ENCODE assay signal across 20 cellular contexts in the genomic region with DNA sequence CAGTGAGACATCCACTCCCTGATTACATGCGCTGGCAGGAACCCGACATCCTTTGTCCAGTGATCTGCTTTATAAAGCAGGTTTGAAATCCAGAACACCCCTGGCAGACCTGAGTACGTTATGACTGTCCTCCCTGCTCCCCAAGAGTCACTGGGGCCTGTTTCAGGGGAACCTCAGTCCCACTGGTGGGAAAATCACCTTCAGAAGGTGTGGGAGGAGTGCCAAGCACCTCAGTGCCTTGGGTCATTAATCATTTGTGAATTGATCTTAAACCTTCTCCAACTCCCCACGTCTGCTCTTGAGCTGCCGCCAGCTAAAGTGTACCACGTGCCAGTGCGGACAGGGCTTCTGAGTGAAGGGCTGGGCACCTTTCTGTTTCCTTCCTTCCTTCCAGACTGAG. TPM values are rescaled to one million over a fixed set of nuclear protein-coding genes. Genes with fewer than 3 reads are reported as not detected.
DNase-seq lines count a peak whose midpoint lies in the region; ATAC-seq and TF ChIP-seq lines count a peak whose summit lies in the region.
"Had no signal": no experiment of that assay in that cellular context is flagged by ENCODE, and none has a peak within 500 bp of the region (broad histone marks: within the 10 kb centered on the region; RNA-seq: fewer than 3 reads in every experiment).

No MANE protein-coding gene starts in this region.

- no peak overlapping the region for H2BK12ac ChIP-seq in H9 (ENCODE audit: insufficient read length, low read depth, low read length)

- H3K79me2 ChIP-seq in H9 (ENCODE audit: insufficient read depth, low read length): no peaks in the 10 kb centered on the region

- TF ChIP-seq EP300 in sigmoid colon (IDR thresholded peaks at IDR 0.05): no peak

- POLR2A ChIA-PET in activated naive CD8-positive, alpha-beta T cell treated with anti-CD3 and anti-CD28 coated beads, Interleukin-2, amount 10 ng/mL, durations not matched to agents 7 days and 5 days (lab: Charles Lee): no interaction called here

- DNase-seq in activated naive CD8-positive, alpha-beta T cell treated with anti-CD3 and anti-CD28 coated beads, Interleukin-2, amount 10 ng/mL, durations not matched to agents 7 days and 5 days: peak; percentile 10
- no peak for DNase-seq in activated naive CD8-positive, alpha-beta T cell treated with anti-CD3 and anti-CD28 coated beads for 36 hours
- DNase-seq in H9 (peak; percentile 10), sigmoid colon (peak; percentile 43), occipital lobe (lab: John Stamatoyannopoulos, UW) (no peak), H4 (ENCODE audit: low spot score) (no peak)
- DNase-seq: DMS153, EL, IMR-90, Karpas-422, MG63, NCI-H1092, NCI-H2081 treated with DMSO at 0.1 percent for 48 hours, NCI-H446 had no signal

- no peak overlapping the region for H2BK5ac ChIP-seq in H9 (ENCODE audit: insufficient read length, low read length)

- no peak for TF ChIP-seq POLR2A in sigmoid colon (IDR thresholded peaks at IDR 0.05)

- H3K4me2 ChIP-seq in H9 (ENCODE audit: insufficient read depth, insufficient read length, low read length): no peak overlapping the region
- H3K4me2 ChIP-seq: PC-9 had no signal

- H4K91ac ChIP-seq in H9 (ENCODE audit: insufficient read length, low read depth, low read length): no peak overlapping the region

- H3K4me1 ChIP-seq in H9 (ENCODE audit: insufficient read depth, low read length) (no peaks in the 10 kb centered on the region), sigmoid colon (no peaks in the 10 kb centered on the region)

- no peak overlapping the region for H3K4ac ChIP-seq in H9 (ENCODE audit: low read depth, low read length)

- no CpG with 5 or more reads among the region's 7 CpGs for WGBS in H9 (ENCODE audit: extremely low coverage, insufficient read length, low lambda C conversion rate)
- 86 to 88% methylated on average over 7 of the region's 7 CpGs for WGBS in sigmoid colon, 2 donors

- H3K79me1 ChIP-seq in H9 (ENCODE audit: insufficient read depth, low read depth, low read length, poor library complexity, severe bottlenecking): no peaks in the 10 kb centered on the region

- H3K9me3 Mint-ChIP-seq in activated naive CD8-positive, alpha-beta T cell treated with anti-CD3 and anti-CD28 coated beads, Interleukin-2, amount 10 ng/mL, durations not matched to agents 7 days and 5 days: peaks cover 34% of the 10 kb centered on the region
- H3K9me3 Mint-ChIP-seq in activated naive CD8-positive, alpha-beta T cell treated with anti-CD3 and anti-CD28 coated beads for 36 hours: peaks cover 18% of the 10 kb centered on the region
- H3K9me3 Mint-ChIP-seq in H9: peaks cover 52 to 61% of the 10 kb centered on the region in 2 experiments

- no peak overlapping the region for H3K56ac ChIP-seq in H9 (ENCODE audit: insufficient read length, low read depth, low read length)

- H4K20me1 ChIP-seq in H9 (ENCODE audit: control insufficient read depth, insufficient read depth, insufficient read length): peaks cover 4% of the 10 kb centered on the region

- no peaks in the 10 kb centered on the region for H3K23me2 ChIP-seq in H9 (ENCODE audit: insufficient read length, low read depth, low read length, poor library complexity, severe bottlenecking)

- H3K36me3 Mint-ChIP-seq in activated naive CD8-positive, alpha-beta T cell treated with anti-CD3 and anti-CD28 coated beads, Interleukin-2, amount 10 ng/mL, durations not matched to agents 7 days and 5 days: peaks cover 3% of the 10 kb centered on the region
- H3K36me3 Mint-ChIP-seq in activated naive CD8-positive, alpha-beta T cell treated with anti-CD3 and anti-CD28 coated beads for 36 hours: peaks cover 4% of the 10 kb centered on the region
- H3K36me3 Mint-ChIP-seq in H9 (ENCODE audit: insufficient read depth in 1 of 3, low read depth in 3 of 3): peaks cover 6 to 8% (median 7%) of the 10 kb centered on the region in 3 experiments
- H3K36me3 Mint-ChIP-seq: CD14-positive monocyte had no signal

- H3K9me3 ChIP-seq in H9 (ENCODE audit: control insufficient read depth, low read depth, low read length) (peaks cover 7% of the 10 kb centered on the region), sigmoid colon (peaks cover 10 to 34% (median 14%) of the 10 kb centered on the region in 4 donors)

- no peak overlapping the region for H2AK5ac ChIP-seq in H9 (ENCODE audit: insufficient read length, low read length)

- no peak overlapping the region for H3K27ac Mint-ChIP-seq in activated naive CD8-positive, alpha-beta T cell treated with anti-CD3 and anti-CD28 coated beads, Interleukin-2, amount 10 ng/mL, durations not matched to agents 7 days and 5 days
- no peak overlapping the region for H3K27ac Mint-ChIP-seq in activated naive CD8-positive, alpha-beta T cell treated with anti-CD3 and anti-CD28 coated beads for 36 hours
- no peak overlapping the region for H3K27ac Mint-ChIP-seq in H9
- H3K27ac Mint-ChIP-seq: CD14-positive monocyte had no signal

- no peak overlapping the region for H3K4me3 ChIP-seq in sigmoid colon
- H3K4me3 ChIP-seq: MG63, PC-9, SK-N-MC had no signal

- H3K4me3 Mint-ChIP-seq in activated naive CD8-positive, alpha-beta T cell treated with anti-CD3 and anti-CD28 coated beads, Interleukin-2, amount 10 ng/mL, durations not matched to agents 7 days and 5 days: no peak overlapping the region
- H3K4me3 Mint-ChIP-seq in activated naive CD8-positive, alpha-beta T cell treated with anti-CD3 and anti-CD28 coated beads for 36 hours: no peak overlapping the region
- no peak overlapping the region for H3K4me3 Mint-ChIP-seq in H9
- H3K4me3 Mint-ChIP-seq: CD14-positive monocyte had no signal

- no peak overlapping the region for H3K9ac ChIP-seq in H9 (ENCODE audit: extremely low read depth, insufficient read length, low read length)

- H3K23ac ChIP-seq in H9 (ENCODE audit: insufficient read length, low read depth, low read length): no peak overlapping the region

- no peak overlapping the region for H2BK120ac ChIP-seq in H9 (ENCODE audit: low read depth, low read length, poor library complexity, severe bottlenecking)

- no peak overlapping the region for H3T11ph ChIP-seq in H9 (ENCODE audit: low read length)

- no peaks in the 10 kb centered on the region for H3K27me3 ChIP-seq in H9 (ENCODE audit: insufficient read depth, low read length)
- H3K27me3 ChIP-seq in sigmoid colon: no peaks in the 10 kb centered on the region
- H3K27me3 ChIP-seq: MG63 had no signal

- no peak overlapping the region for H2BK20ac ChIP-seq in H9 (ENCODE audit: low read depth, low read length, poor library complexity, severe bottlenecking)

- no peak overlapping the region for H3K18ac ChIP-seq in H9 (ENCODE audit: insufficient read length, low read depth, low read length)

- no peak for ATAC-seq in activated naive CD8-positive, alpha-beta T cell treated with anti-CD3 and anti-CD28 coated beads, Interleukin-2, amount 10 ng/mL, durations not matched to agents 7 days and 5 days (ENCODE audit: low read depth)
- no peak for ATAC-seq in HG03432 (IDR thresholded peaks at IDR 0.05; ENCODE audit: unreplicated experiment)

- no peak for TF ChIP-seq CTCF in H9 (conservative IDR thresholded peaks at IDR 0.05)
- no peak for TF ChIP-seq CTCF in VCaP (conservative IDR thresholded peaks at IDR 0.05)
- no peak for TF ChIP-seq CTCF in sigmoid colon (IDR thresholded peaks at IDR 0.05)

- no peaks in the 10 kb centered on the region for H3K4me1 Mint-ChIP-seq in activated naive CD8-positive, alpha-beta T cell treated with anti-CD3 and anti-CD28 coated beads, Interleukin-2, amount 10 ng/mL, durations not matched to agents 7 days and 5 days
- no peaks in the 10 kb centered on the region for H3K4me1 Mint-ChIP-seq in activated naive CD8-positive, alpha-beta T cell treated with anti-CD3 and anti-CD28 coated beads for 36 hours
- H3K4me1 Mint-ChIP-seq in H9: no peaks in the 10 kb centered on the region
- H3K4me1 Mint-ChIP-seq: CD14-positive monocyte had no signal

- H4K5ac ChIP-seq in H9 (ENCODE audit: insufficient read length, low read depth, low read length): no peak overlapping the region

- H4K8ac ChIP-seq in H9 (replicated peaks; ENCODE audit: insufficient read length, low read depth, low read length): no peak overlapping the region

- no peak overlapping the region for H3K27ac ChIP-seq in H9 (ENCODE audit: insufficient read length, low read depth, low read length)
- peak overlapping the region; percentile 72 for H3K27ac ChIP-seq in VCaP
- H3K27ac ChIP-seq in sigmoid colon: no peak overlapping the region
- H3K27ac ChIP-seq: PC-9, SK-N-MC had no signal

- intact Hi-C loops in sigmoid colon (cut with DNase I): no loop called here

- H3K36me3 ChIP-seq in sigmoid colon: no peaks in the 10 kb centered on the region
- H3K36me3 ChIP-seq: MG63 had no signal

- no peak overlapping the region for H2BK15ac ChIP-seq in H9 (ENCODE audit: low read depth, low read length)

- no peak overlapping the region for H2AFZ ChIP-seq in H9 (ENCODE audit: low read length)
- H2AFZ ChIP-seq: PC-9 had no signal

- no peak overlapping the region for H3K14ac ChIP-seq in H9 (ENCODE audit: insufficient read depth, low read length)

- H3K27me3 Mint-ChIP-seq in activated naive CD8-positive, alpha-beta T cell treated with anti-CD3 and anti-CD28 coated beads, Interleukin-2, amount 10 ng/mL, durations not matched to agents 7 days and 5 days: peaks cover 2% of the 10 kb centered on the region
- H3K27me3 Mint-ChIP-seq in activated naive CD8-positive, alpha-beta T cell treated with anti-CD3 and anti-CD28 coated beads for 36 hours: no peaks in the 10 kb centered on the region
- H3K27me3 Mint-ChIP-seq in H9 (ENCODE audit: low read depth): peaks cover 41% of the 10 kb centered on the region

RNA-seq across cellular contexts. Expression of a gene that starts 16.2 kb away (rescaled TPM):
- under 1 TPM in 1 of 2 experiments, not detected in 1; 0.08 TPM for total RNA-seq in activated naive CD8-positive, alpha-beta T cell treated with anti-CD3 and anti-CD28 coated beads, Interleukin-2, amount 10 ng/mL, durations not matched to agents 7 days and 5 days
- not detected for total RNA-seq in activated naive CD8-positive, alpha-beta T cell treated with anti-CD3 and anti-CD28 coated beads for 36 hours
- total RNA-seq in H9 (2021) (0.50 and 0.61 TPM in 2 replicates), sigmoid colon (not detected), occipital lobe (not detected)
- under 1 TPM in 1 of 3 donors, not detected in 2; 0.06 TPM for polyA plus RNA-seq in sigmoid colon
- not detected in 2 replicates for total RNA-seq in H4 (2014; rRNA removed; shearing (Covaris generic))
- total RNA-seq: HT-29, IMR-90, PC-9 had no signal
- polyA plus RNA-seq: CD14-positive monocyte, IMR-90 had no signal

Comparison
In these comparisons a context has a peak if more than half of its experiments do, and no peak if none do; other contexts are left out.
1. DNase-seq: peak in activated naive CD8-positive, alpha-beta T cell treated with anti-CD3 and anti-CD28 coated beads, Interleukin-2, amount 10 ng/mL, durations not matched to agents 7 days and 5 days (single experiment), H9 (single experiment) and sigmoid colon (single experiment); none in activated naive CD8-positive, alpha-beta T cell treated with anti-CD3 and anti-CD28 coated beads for 36 hours (single experiment), occipital lobe (single experiment) and H4 (single experiment).